Comparison of ENCODE assay signal across 22 cellular contexts in the genomic region with DNA sequence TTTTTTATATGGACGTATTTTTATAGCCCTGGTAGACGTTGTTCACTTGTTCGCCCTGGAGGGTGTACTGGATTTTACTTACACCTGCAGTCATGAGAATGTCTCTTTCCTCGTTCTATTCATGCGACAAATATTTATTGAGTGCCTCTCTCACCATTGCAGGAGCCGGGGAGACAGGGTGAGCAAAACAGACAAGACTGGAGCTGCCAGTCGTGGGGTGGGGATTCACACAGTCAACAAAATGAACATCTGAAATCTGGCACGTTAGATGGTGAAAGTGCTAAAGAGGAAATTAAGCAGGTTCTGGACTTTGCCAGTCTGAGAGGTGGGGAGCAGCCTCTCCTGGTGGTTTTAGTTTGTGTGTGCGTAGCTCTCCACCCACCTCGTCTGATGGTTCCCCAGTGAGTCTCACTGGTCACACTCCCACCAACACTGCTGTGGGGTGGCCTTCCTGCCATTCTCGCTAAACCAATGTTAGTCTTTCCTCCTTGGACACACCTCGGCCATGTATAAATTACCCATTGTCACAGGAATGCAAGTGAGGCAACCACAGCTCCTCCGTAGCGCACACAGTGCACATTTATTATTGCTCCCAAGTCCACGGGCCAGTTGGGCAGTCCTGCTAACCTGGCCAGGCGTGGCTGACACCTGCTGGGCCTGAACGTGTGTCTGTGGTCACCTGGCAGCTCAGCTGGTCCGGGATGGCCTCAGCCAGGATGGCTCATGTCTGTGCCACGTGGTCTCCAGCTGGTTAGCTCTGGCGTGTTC. TPM values are rescaled to one million over a fixed set of nuclear protein-coding genes. Genes with fewer than 3 reads are reported as not detected.
A peak's percentile ranks its signal among the peaks of the same experiment; 100 is the strongest.
DNase-seq lines count a peak whose midpoint lies in the region; ATAC-seq and TF ChIP-seq lines count a peak whose summit lies in the region.
"Had no signal": no experiment of that assay in that cellular context is flagged by ENCODE, and none has a peak within 500 bp of the region (broad histone marks: within the 10 kb centered on the region; RNA-seq: fewer than 3 reads in every experiment).

No MANE protein-coding gene starts in this region.

- DNase-seq in Caco-2 (peak in 1 of 2 experiments; percentile 37), PC-9 (peak; percentile 69 to 91), epithelial cell of esophagus (ENCODE audit: low read depth) (peak; percentile 92), trophoblast cell (peak; percentile 46 to 68)
- no peak for DNase-seq in activated CD4-positive, alpha-beta T cell treated with anti-CD3 and anti-CD28 coated beads, Interleukin-2, amount 10 ng/mL, durations not matched to agents 24 days and 14 days
- no peak for DNase-seq in naive thymus-derived CD8-positive, alpha-beta T cell
- DNase-seq: CD4-positive, CD25-positive, alpha-beta regulatory T cell; DND-41; GOT3; heart right ventricle; mesenchymal stem cell; natural killer cell; NCI-H2029 treated with DMSO at 0.1 percent for 48 hours; NCI-H446 treated with DMSO at 0.1 percent for 48 hours; stimulated activated naive B cell treated with anti-CD40 and anti-IgM and Interleukin-4, amounts not matched to agents 10 μg/mL and 1 μg/mL and 100 μg/mL, for 72 hours; transverse colon had no signal

- H4K8ac ChIP-seq in trophoblast cell (ENCODE audit: low read depth, low read length) = no peak overlapping the region

- H3K27me3 ChIP-seq in Caco-2 (replicated peaks; ENCODE audit: control insufficient read depth, insufficient read depth, low read length) (no peaks in the 10 kb centered on the region), PC-9 (ENCODE audit: insufficient read depth, low read depth) (no peaks in the 10 kb centered on the region), trophoblast cell (ENCODE audit: insufficient read depth, low read length) (no peaks in the 10 kb centered on the region)
- H3K27me3 ChIP-seq: SJSA1, transverse colon had no signal

- peaks cover 28% of the 10 kb centered on the region for H3F3A ChIP-seq in PC-9 (ENCODE audit: insufficient read depth, low read depth)

- no peak overlapping the region for H3K4me3 ChIP-seq in Caco-2 (ENCODE audit: low read depth, low read length)
- H3K4me3 ChIP-seq in PC-9 = no peak overlapping the region; the same call in 1 of the 2 replicates
- no peak overlapping the region for H3K4me3 ChIP-seq in epithelial cell of esophagus (ENCODE audit: low read length)
- no peak overlapping the region for H3K4me3 ChIP-seq in trophoblast cell (ENCODE audit: low read depth, low read length)
- H3K4me3 ChIP-seq: heart right ventricle, SJSA1, transverse colon had no signal

- peak overlapping the region; percentile 45 for H3K27ac Mint-ChIP-seq in Caco-2 (ENCODE audit: unreplicated experiment)
- no peak overlapping the region for H3K27ac Mint-ChIP-seq in activated CD4-positive, alpha-beta T cell treated with anti-CD3 and anti-CD28 coated beads, Interleukin-2, amount 10 ng/mL, durations not matched to agents 24 days and 14 days
- peak overlapping the region in 4 of 10 donors; percentile 1 to 51 (median 42) for H3K27ac Mint-ChIP-seq in naive thymus-derived CD8-positive, alpha-beta T cell
- H3K27ac Mint-ChIP-seq: activated T-helper 17 cell treated with anti-CD3 and anti-CD28 coated beads, Interleukin-2, amount 50 U/mL, for 72 hours; CD4-positive, CD25-positive, alpha-beta regulatory T cell; T-helper 2 cell treated with Interferon-gamma antibody and Interleukin-4, amounts not matched to agents 5 μg/mL and 100 μg/mL, for 36 hours had no signal

- H2BK12ac ChIP-seq in trophoblast cell (ENCODE audit: low read length) = no peak overlapping the region

- H2AFZ ChIP-seq in PC-9 (0 out of 2 replicates have a peak overlapping the region, but pooled peaks have one; percentile 15), trophoblast cell (ENCODE audit: insufficient read depth, low read length, poor library complexity) (no peak overlapping the region)

- H3K18ac ChIP-seq in trophoblast cell (ENCODE audit: low read length) = no peak overlapping the region

- H2BK5ac ChIP-seq in trophoblast cell (ENCODE audit: low read depth, low read length, poor library complexity) = no peak overlapping the region

- H3K4me1 ChIP-seq in Caco-2 (peaks cover 5% of the 10 kb centered on the region; the same call in 1 of the 2 replicates), PC-9 (replicated peaks; ENCODE audit: insufficient read depth) (peaks cover 31% of the 10 kb centered on the region), trophoblast cell (ENCODE audit: control insufficient read depth in 1 of 2, insufficient read depth in 2 of 2, low read length in 2 of 2) (no peaks in the 10 kb centered on the region)
- H3K4me1 ChIP-seq: SJSA1, transverse colon had no signal

- WGBS in trophoblast cell (ENCODE audit: extremely low coverage, insufficient coverage, insufficient read length) = no CpG with 5 or more reads among the region's 20 CpGs

- H3K4me2 ChIP-seq in PC-9 (peak overlapping the region; percentile 57), trophoblast cell (ENCODE audit: low read length) (no peak overlapping the region)

- no peaks in the 10 kb centered on the region for H3K79me1 ChIP-seq in trophoblast cell (ENCODE audit: low read length)

- no peak overlapping the region for H4K12ac ChIP-seq in trophoblast cell (ENCODE audit: low read depth, low read length)

- no peak overlapping the region for H4K91ac ChIP-seq in trophoblast cell (ENCODE audit: low read depth, low read length)

- H2BK120ac ChIP-seq in trophoblast cell (ENCODE audit: insufficient read depth, low read length, poor library complexity) = no peak overlapping the region

- POLR2A ChIA-PET in Caco-2 (lab: Charles Lee) = no interaction called here
- POLR2A ChIA-PET in PC-9 (lab: Charles Lee; ENCODE audit: unreplicated experiment) = interaction anchor here (0.6 to 0.7 kb wide), 2 partner anchors 96 to 100 kb away, joined by 3 to 8 read pairs; partner anchors contain the start of gene HDAC11
- POLR2A ChIA-PET in naive thymus-derived CD8-positive, alpha-beta T cell (lab: Charles Lee) = no interaction called here

- H3K4ac ChIP-seq in trophoblast cell (ENCODE audit: low read depth, low read length) = no peak overlapping the region

- no peak overlapping the region for H3K4me3 Mint-ChIP-seq in Caco-2 (ENCODE audit: unreplicated experiment)
- H3K4me3 Mint-ChIP-seq in activated CD4-positive, alpha-beta T cell treated with anti-CD3 and anti-CD28 coated beads, Interleukin-2, amount 10 ng/mL, durations not matched to agents 24 days and 14 days = no peak overlapping the region
- H3K4me3 Mint-ChIP-seq in naive thymus-derived CD8-positive, alpha-beta T cell = no peak overlapping the region
- H3K4me3 Mint-ChIP-seq: activated T-helper 17 cell treated with anti-CD3 and anti-CD28 coated beads, Interleukin-2, amount 50 U/mL, for 72 hours; CD4-positive, CD25-positive, alpha-beta regulatory T cell; natural killer cell; stimulated activated naive B cell treated with anti-CD40 and anti-IgM and Interleukin-4, amounts not matched to agents 10 μg/mL and 1 μg/mL and 100 μg/mL, for 72 hours; T-helper 2 cell treated with Interferon-gamma antibody and Interleukin-4, amounts not matched to agents 5 μg/mL and 100 μg/mL, for 36 hours had no signal

- no TSS peak for BruUV-seq in Caco-2 (replicated peaks; lab: Mats Ljungman, UMichigan)
- no TSS peak for BruUV-seq in PC-9 (replicated peaks; lab: Mats Ljungman, UMichigan)

- H3K14ac ChIP-seq in trophoblast cell (ENCODE audit: low read length) = no peak overlapping the region

- no peaks in the 10 kb centered on the region for H3K9me3 Mint-ChIP-seq in Caco-2 (ENCODE audit: unreplicated experiment)
- H3K9me3 Mint-ChIP-seq in activated CD4-positive, alpha-beta T cell treated with anti-CD3 and anti-CD28 coated beads, Interleukin-2, amount 10 ng/mL, durations not matched to agents 24 days and 14 days = no peaks in the 10 kb centered on the region
- H3K9me3 Mint-ChIP-seq in naive thymus-derived CD8-positive, alpha-beta T cell = no peaks in the 10 kb centered on the region
- H3K9me3 Mint-ChIP-seq: activated T-helper 17 cell treated with anti-CD3 and anti-CD28 coated beads, Interleukin-2, amount 50 U/mL, for 72 hours; CD4-positive, CD25-positive, alpha-beta regulatory T cell; natural killer cell; stimulated activated naive B cell treated with anti-CD40 and anti-IgM and Interleukin-4, amounts not matched to agents 10 μg/mL and 1 μg/mL and 100 μg/mL, for 72 hours; T-helper 2 cell treated with Interferon-gamma antibody and Interleukin-4, amounts not matched to agents 5 μg/mL and 100 μg/mL, for 36 hours had no signal

- H4K20me1 ChIP-seq in PC-9 (ENCODE audit: insufficient read depth) = no peaks in the 10 kb centered on the region

- H3K23ac ChIP-seq in trophoblast cell (ENCODE audit: low read length) = no peak overlapping the region

- no peaks in the 10 kb centered on the region; the same call in 1 of the 2 replicates for H3K36me3 ChIP-seq in Caco-2 (ENCODE audit: control insufficient read depth, insufficient read depth, low read length)
- no peaks in the 10 kb centered on the region for H3K36me3 ChIP-seq in PC-9 (ENCODE audit: low read depth)
- H3K36me3 ChIP-seq in trophoblast cell (ENCODE audit: control insufficient read depth in 1 of 2, insufficient read depth in 2 of 2, low read length in 2 of 2) = no peaks in the 10 kb centered on the region
- H3K36me3 ChIP-seq: heart right ventricle, SJSA1, transverse colon had no signal

- TF ChIP-seq CTCF in Caco-2 (IDR thresholded peaks at IDR 0.05; ENCODE audit: insufficient read depth in 1 of 2, low read depth in 1 of 2, low read length in 1 of 2, severe bottlenecking in 1 of 2, unreplicated experiment in 1 of 2) (no peak), PC-9 (conservative IDR thresholded peaks at IDR 0.05) (no peak), epithelial cell of esophagus (IDR thresholded peaks at IDR 0.05; ENCODE audit: insufficient read depth, low read depth, low read length, missing control alignments) (no peak)

- peaks cover 7% of the 10 kb centered on the region for H3K4me1 Mint-ChIP-seq in Caco-2 (ENCODE audit: low read depth, unreplicated experiment)
- H3K4me1 Mint-ChIP-seq in activated CD4-positive, alpha-beta T cell treated with anti-CD3 and anti-CD28 coated beads, Interleukin-2, amount 10 ng/mL, durations not matched to agents 24 days and 14 days = no peaks in the 10 kb centered on the region
- H3K4me1 Mint-ChIP-seq in naive thymus-derived CD8-positive, alpha-beta T cell = peaks cover 1 to 26% (median 14%) of the 10 kb centered on the region in 4 donors
- H3K4me1 Mint-ChIP-seq: activated T-helper 17 cell treated with anti-CD3 and anti-CD28 coated beads, Interleukin-2, amount 50 U/mL, for 72 hours; CD4-positive, CD25-positive, alpha-beta regulatory T cell; stimulated activated naive B cell treated with anti-CD40 and anti-IgM and Interleukin-4, amounts not matched to agents 10 μg/mL and 1 μg/mL and 100 μg/mL, for 72 hours had no signal

- H3K9ac ChIP-seq in trophoblast cell (ENCODE audit: low read length) = no peak overlapping the region

- H3K9me3 ChIP-seq in Caco-2 (no peaks in the 10 kb centered on the region), PC-9 (ENCODE audit: insufficient read depth, low read depth) (no peaks in the 10 kb centered on the region), trophoblast cell (ENCODE audit: insufficient read depth, low read depth, low read length) (no peaks in the 10 kb centered on the region)
- H3K9me3 ChIP-seq: heart right ventricle, SJSA1, transverse colon had no signal

- H3K9me2 ChIP-seq in PC-9 (ENCODE audit: insufficient read depth) = no peaks in the 10 kb centered on the region

- CTCF ChIA-PET in Caco-2 (lab: Charles Lee) = no interaction called here
- CTCF ChIA-PET in PC-9 (lab: Charles Lee) = no interaction called here

- H3K79me2 ChIP-seq in PC-9 (ENCODE audit: low read depth) = no peaks in the 10 kb centered on the region
- H3K79me2 ChIP-seq in trophoblast cell (ENCODE audit: control insufficient read depth, insufficient read depth, low read length, poor library complexity) = no peaks in the 10 kb centered on the region

- ATAC-seq in GM21423 (IDR thresholded peaks at IDR 0.05; ENCODE audit: unreplicated experiment) (no peak), GM19463 (IDR thresholded peaks at IDR 0.05; ENCODE audit: unreplicated experiment) (no peak)
- ATAC-seq in naive thymus-derived CD8-positive, alpha-beta T cell = no peak
- ATAC-seq: activated CD4-positive, CD25-positive, alpha-beta regulatory T cell treated with anti-CD3 and anti-CD28 coated beads, Interleukin-2, amount 50 U/mL, for 24 hours; activated T-helper 17 cell treated with anti-CD3 and anti-CD28 coated beads, Interleukin-2, amount 50 U/mL, for 72 hours; stimulated activated naive B cell treated with anti-CD40 and anti-IgM and Interleukin-4, amounts not matched to agents 10 μg/mL and 1 μg/mL and 100 μg/mL, for 72 hours had no signal

- H3K27me3 Mint-ChIP-seq in Caco-2 (ENCODE audit: insufficient read depth, unreplicated experiment) = no peaks in the 10 kb centered on the region
- no peaks in the 10 kb centered on the region for H3K27me3 Mint-ChIP-seq in activated CD4-positive, alpha-beta T cell treated with anti-CD3 and anti-CD28 coated beads, Interleukin-2, amount 10 ng/mL, durations not matched to agents 24 days and 14 days
- H3K27me3 Mint-ChIP-seq in naive thymus-derived CD8-positive, alpha-beta T cell = no peaks in the 10 kb centered on the region

- H2AK5ac ChIP-seq in trophoblast cell (ENCODE audit: low read length) = no peak overlapping the region

- intact Hi-C loops in Caco-2 (cut with micrococcal nuclease; ENCODE audit: unreplicated experiment) = no loop called here
- intact Hi-C loops in PC-9 (cut with micrococcal nuclease; ENCODE audit: unreplicated experiment) = loop anchor here (1.0 kb wide), 4 partner anchors 47 to 84 kb away; no protein-coding TSS in a partner anchor
- intact Hi-C loops in activated CD4-positive, alpha-beta T cell treated with anti-CD3 and anti-CD28 coated beads, Interleukin-2, amount 10 ng/mL, durations not matched to agents 24 days and 14 days (cut with micrococcal nuclease) = no loop called here

- H3K27ac ChIP-seq in PC-9 (peak overlapping the region; percentile 72), trophoblast cell (ENCODE audit: low read depth, low read length) (no peak overlapping the region)
- H3K27ac ChIP-seq: heart right ventricle, SJSA1, transverse colon had no signal

- H3K36me3 Mint-ChIP-seq in Caco-2 (ENCODE audit: insufficient read depth, unreplicated experiment) = peaks cover 5% of the 10 kb centered on the region
- H3K36me3 Mint-ChIP-seq in activated CD4-positive, alpha-beta T cell treated with anti-CD3 and anti-CD28 coated beads, Interleukin-2, amount 10 ng/mL, durations not matched to agents 24 days and 14 days (ENCODE audit: low read depth) = no peaks in the 10 kb centered on the region
- H3K36me3 Mint-ChIP-seq in naive thymus-derived CD8-positive, alpha-beta T cell = no peaks in the 10 kb centered on the region
- H3K36me3 Mint-ChIP-seq: CD4-positive, CD25-positive, alpha-beta regulatory T cell; natural killer cell; stimulated activated naive B cell treated with anti-CD40 and anti-IgM and Interleukin-4, amounts not matched to agents 10 μg/mL and 1 μg/mL and 100 μg/mL, for 72 hours had no signal

RNA-seq across cellular contexts. Expression of gene FBLN2, which starts 31.5 kb away (rescaled TPM):
- total RNA-seq in Caco-2 (2022) (36.7 and 48.8 TPM in 2 replicates), PC-9 (2021) (0.57 and 1.8 TPM in 2 replicates)
- polyA plus RNA-seq in trophoblast cell (2013) = 15.9 and 19.7 TPM in 2 replicates
- not detected in 2 replicates for total RNA-seq in activated CD4-positive, alpha-beta T cell treated with anti-CD3 and anti-CD28 coated beads, Interleukin-2, amount 10 ng/mL, durations not matched to agents 24 days and 14 days
- 1 to 10 TPM; 6.3 to 9.5 TPM for total RNA-seq in naive thymus-derived CD8-positive, alpha-beta T cell
- polyA plus RNA-seq in naive thymus-derived CD8-positive, alpha-beta T cell = 10 to 100 TPM; 15.8 to 33.7 (median 20.3) TPM
- total RNA-seq: CD4-positive, CD25-positive, alpha-beta regulatory T cell had no signal
- polyA plus RNA-seq: CD4-positive, CD25-positive, alpha-beta regulatory T cell had no signal

Comparison
In these comparisons a context has a peak if more than half of its experiments do, and no peak if none do; other contexts are left out.
1. DNase-seq: peak in PC-9 (2 of 2), epithelial cell of esophagus (single experiment) and trophoblast cell (2 of 2); none in activated CD4-positive, alpha-beta T cell treated with anti-CD3 and anti-CD28 coated beads, Interleukin-2, amount 10 ng/mL, durations not matched to agents 24 days and 14 days (single experiment) and naive thymus-derived CD8-positive, alpha-beta T cell (0 of 10).